ENCODE assay signal across 25 cellular contexts in genomic region chr16:24653725-24654124, GRCh38.
"Had no signal": no experiment of that assay in that cellular context is flagged by ENCODE, and none has a peak within 500 bp of the region (broad histone marks: within the 10 kb centered on the region; RNA-seq: fewer than 3 reads in every experiment).

No MANE protein-coding gene starts in this region.

- FAIRE-seq: colon, frontal cortex, kidney had no signal

- H3K4me3 ChIP-seq: coronary artery, dorsolateral prefrontal cortex, esophagus muscularis mucosa, gastroesophageal sphincter, heart left ventricle, hepatocyte, left lung, lower lobe of right lung, mucosa of descending colon had no signal

- H3K27me3 ChIP-seq: dorsolateral prefrontal cortex, esophagus muscularis mucosa, foreskin keratinocyte, gastroesophageal sphincter, heart left ventricle, hepatocyte, left lung had no signal

- H3K4me2 ChIP-seq: hepatocyte had no signal

- H3K9me3 Mint-ChIP-seq: immature natural killer cell had no signal

- H3K36me3 Mint-ChIP-seq: immature natural killer cell, naive B cell had no signal

- H3K4me1 ChIP-seq: esophagus muscularis mucosa, foreskin keratinocyte, gastroesophageal sphincter, heart left ventricle, left lung, lower lobe of right lung had no signal

- H3K27ac Mint-ChIP-seq: immature natural killer cell, naive B cell had no signal

- ATAC-seq: foreskin keratinocyte, gastroesophageal sphincter, heart left ventricle, left colon, left lung, left ventricle myocardium superior, lower lobe of right lung, mucosa of descending colon had no signal

- H3K9me3 ChIP-seq: esophagus muscularis mucosa, gastroesophageal sphincter, heart left ventricle, left lung, lower lobe of right lung, mucosa of descending colon had no signal

- DNase-seq: dermis blood vessel endothelial cell; dorsolateral prefrontal cortex; effector CD4-positive, alpha-beta T cell; effector memory CD4-positive, alpha-beta T cell; foreskin keratinocyte; heart left ventricle; hypothalamus; immature natural killer cell; islet precursor cell; kidney; kidney glomerular epithelial cell; left colon; left lung; left ventricle myocardium superior; lower lobe of right lung; mesenchymal stem cell; midbrain; mucosa of descending colon; naive B cell had no signal

- H3K79me2 ChIP-seq: hepatocyte had no signal

- H3K4me3 Mint-ChIP-seq: immature natural killer cell, naive B cell had no signal

- H3K27ac ChIP-seq: coronary artery, dorsolateral prefrontal cortex, esophagus muscularis mucosa, foreskin keratinocyte, gastroesophageal sphincter, heart left ventricle, hepatocyte, left lung, lower lobe of right lung had no signal

- H3K36me3 ChIP-seq: esophagus muscularis mucosa, gastroesophageal sphincter, heart left ventricle, left lung, lower lobe of right lung had no signal

- H2AFZ ChIP-seq: hepatocyte had no signal

- H3K4me1 Mint-ChIP-seq: immature natural killer cell had no signal
